Comparison of ENCODE assay signal across 1 cellular context in genomic region chr7:137670521-137671064, GRCh38.
TF ChIP-seq lines count a peak whose summit lies in the region.

No MANE protein-coding gene starts in this region.

TF ChIP-seq in GM12878, 131 proteins besides CTCF, POLR2A, EP300 and RAD21 (continued from another document and continues in another):
- TF ChIP-seq BCLAF1 (IDR thresholded peaks at IDR 0.05) (no peak), ZBTB11 (CRISPR knock-in tag; IDR thresholded peaks at IDR 0.05) (no peak), RAD51 (IDR thresholded peaks at IDR 0.05) (no peak), USF1 (IDR thresholded peaks at IDR 0.05; ENCODE audit: borderline replicate concordance, extremely low read length, insufficient read depth, low read depth, low read length) (no peak), TCF7 (IDR thresholded peaks at IDR 0.05; ENCODE audit: borderline replicate concordance) (no peak), BACH1 (IDR thresholded peaks at IDR 0.05; ENCODE audit: borderline replicate concordance) (no peak), CBX3 (IDR thresholded peaks at IDR 0.05; ENCODE audit: borderline replicate concordance, low read depth) (no peak), ATF7 (IDR thresholded peaks at IDR 0.05; ENCODE audit: low read depth) (peak; percentile 78), NFYA (IDR thresholded peaks at IDR 0.05; ENCODE audit: borderline replicate concordance, low read depth, low read length) (no peak), WRNIP1 (IDR thresholded peaks at IDR 0.05; ENCODE audit: borderline replicate concordance, low read depth, low read length) (no peak), HSF1 (IDR thresholded peaks at IDR 0.05; ENCODE audit: low read depth, low read length) (no peak), CHD4 (IDR thresholded peaks at IDR 0.05) (no peak), GATAD2B (conservative IDR thresholded peaks at IDR 0.05; ENCODE audit: low read depth) (0 out of 2 replicates have a peak, but pooled peaks have one; percentile 24), FOXK2 (IDR thresholded peaks at IDR 0.05) (no peak), SREBF2 (IDR thresholded peaks at IDR 0.05; ENCODE audit: low read length) (no peak), ZNF622 (IDR thresholded peaks at IDR 0.05) (no peak), CREB1 (IDR thresholded peaks at IDR 0.05; ENCODE audit: low read depth) (peak; percentile 44; the same call in 1 of the 2 replicates), TAF1 (IDR thresholded peaks at IDR 0.05; ENCODE audit: borderline replicate concordance, low read depth, low read length) (no peak), CHD1 (IDR thresholded peaks at IDR 0.05; ENCODE audit: low read depth, low read length) (no peak), MYC (IDR thresholded peaks at IDR 0.05; ENCODE audit: insufficient read depth, insufficient read length, insufficient replicate concordance, low read length, severe bottlenecking) (no peak), ZNF207 (IDR thresholded peaks at IDR 0.05; ENCODE audit: borderline replicate concordance) (no peak), SMC3 (IDR thresholded peaks at IDR 0.05; ENCODE audit: borderline replicate concordance, low read length) (no peak), BCL3 (IDR thresholded peaks at IDR 0.05; ENCODE audit: borderline replicate concordance, insufficient read depth, low read depth, low read length, poor library complexity, severe bottlenecking) (peak; percentile 73), JUND (IDR thresholded peaks at IDR 0.05; ENCODE audit: low read depth, low read length) (no peak), ZZZ3 (IDR thresholded peaks at IDR 0.05; ENCODE audit: control insufficient read depth, insufficient read length, low read depth) (no peak), FOS (IDR thresholded peaks at IDR 0.05; ENCODE audit: borderline replicate concordance, extremely low read depth, insufficient read length) (no peak), ZBTB40 (IDR thresholded peaks at IDR 0.05; ENCODE audit: borderline replicate concordance) (no peak), MTA2 (IDR thresholded peaks at IDR 0.05; ENCODE audit: low read depth) (no peak), IRF3 (IDR thresholded peaks at IDR 0.05) (no peak), TCF12 (IDR thresholded peaks at IDR 0.05; ENCODE audit: low read depth, low read length) (peak; percentile 41; the same call in 1 of the 2 replicates), EZH2 (IDR thresholded peaks at IDR 0.05; ENCODE audit: borderline replicate concordance, control insufficient read depth, low read depth, low read length) (no peak), CBFB (IDR thresholded peaks at IDR 0.05; ENCODE audit: low read depth) (no peak), KAT2A (conservative IDR thresholded peaks at IDR 0.05; ENCODE audit: control insufficient read depth, low read depth, low read length) (no peak), ZNF384 (IDR thresholded peaks at IDR 0.05; ENCODE audit: borderline replicate concordance, low read depth, low read length) (no peak), ZBTB33 (IDR thresholded peaks at IDR 0.05) (no peak), ELK1 (IDR thresholded peaks at IDR 0.05; ENCODE audit: low read depth, low read length) (no peak), POU2F2 (IDR thresholded peaks at IDR 0.05; ENCODE audit: borderline replicate concordance, low read depth, low read length) (no peak), NFXL1 (IDR thresholded peaks at IDR 0.05; ENCODE audit: borderline replicate concordance) (no peak)
